Comparison of ENCODE assay signal across 13 cellular contexts in genomic region chr15:88615303-88616107, GRCh38. TPM values are rescaled to one million over a fixed set of nuclear protein-coding genes. Genes with fewer than 3 reads are reported as not detected.
DNase-seq lines count a peak whose midpoint lies in the region; ATAC-seq and TF ChIP-seq lines count a peak whose summit lies in the region.
"Had no signal": no experiment of that assay in that cellular context is flagged by ENCODE, and none has a peak within 500 bp of the region (broad histone marks: within the 10 kb centered on the region; RNA-seq: fewer than 3 reads in every experiment).

No MANE protein-coding gene starts in this region.

- H3K36me3 ChIP-seq in CD4-positive, alpha-beta memory T cell (ENCODE audit: insufficient read depth, low read length): no peaks in the 10 kb centered on the region

- no peaks in the 10 kb centered on the region for H3K9me3 ChIP-seq in iPS-18c (ENCODE audit: control insufficient read depth, insufficient read depth, low read length)
- H3K9me3 ChIP-seq in CD4-positive, alpha-beta memory T cell (ENCODE audit: control insufficient read depth in 1 of 2, low read length in 2 of 2): no peaks in the 10 kb centered on the region

- no peaks in the 10 kb centered on the region for H3K9me3 Mint-ChIP-seq in CD4-positive, alpha-beta memory T cell
- H3K9me3 Mint-ChIP-seq: activated T-helper 1 cell treated with anti-CD3 and anti-CD28 coated beads, Interleukin-12 subunit alpha, Interleukin-12 subunit beta, Interleukin-2, Interleukin-4 antibody, amounts not matched to agents 30 ng/mL and 10 ng/mL and 1 ng/mL, durations not matched to agents 14 hours and 24 hours and 36 hours; stimulated activated naive CD8-positive, alpha-beta T cell treated with anti-CD3 and anti-CD28 coated beads, Interleukin-15, Interleukin-2, amounts not matched to agents 100 ng/mL and 50 ng/mL, for 24 hours had no signal

- H3K4me1 Mint-ChIP-seq in CD4-positive, alpha-beta memory T cell: peaks cover 0 to under 1% (median under 1%) of the 10 kb centered on the region in 4 donors

- TF ChIP-seq POLR2A in erythroblast (IDR thresholded peaks at IDR 0.05; ENCODE audit: low read length): no peak

- H3K27ac Mint-ChIP-seq in CD4-positive, alpha-beta memory T cell: no peak overlapping the region
- H3K27ac Mint-ChIP-seq: activated T-helper 1 cell treated with anti-CD3 and anti-CD28 coated beads, Interleukin-12 subunit alpha, Interleukin-12 subunit beta, Interleukin-2, Interleukin-4 antibody, amounts not matched to agents 30 ng/mL and 10 ng/mL and 1 ng/mL, durations not matched to agents 14 hours and 24 hours and 36 hours; stimulated activated naive CD8-positive, alpha-beta T cell treated with anti-CD3 and anti-CD28 coated beads, Interleukin-15, Interleukin-2, amounts not matched to agents 100 ng/mL and 50 ng/mL, for 24 hours had no signal

- CTCF ChIA-PET in CD4-positive, alpha-beta memory T cell (lab: Charles Lee; ENCODE audit: partially characterized antibody): no interaction called here

- ATAC-seq in HG03342 (IDR thresholded peaks at IDR 0.05; ENCODE audit: unreplicated experiment) (peak; percentile 55), HG03457 (IDR thresholded peaks at IDR 0.05; ENCODE audit: unreplicated experiment) (no peak)

- no peak overlapping the region for H3K27ac ChIP-seq in CD4-positive, alpha-beta memory T cell (ENCODE audit: low read depth, low read length)

- peaks cover 0 to 13% of the 10 kb centered on the region in 2 donors for H3K27me3 Mint-ChIP-seq in CD4-positive, alpha-beta memory T cell

- 0 out of 2 replicates have a peak overlapping the region, but pooled peaks have one; percentile 6 for H3K4me3 ChIP-seq in iPS-18c (ENCODE audit: insufficient read depth, low read depth, low read length)
- H3K4me3 ChIP-seq in CD4-positive, alpha-beta memory T cell (ENCODE audit: low read length in 2 of 2): no peak overlapping the region

- peaks cover under 1% of the 10 kb centered on the region for H3K4me1 ChIP-seq in CD4-positive, alpha-beta memory T cell (ENCODE audit: insufficient read depth, low read length)

- intact Hi-C loops in CD4-positive, alpha-beta memory T cell (cut with micrococcal nuclease): no loop called here

- no peaks in the 10 kb centered on the region for H3K27me3 ChIP-seq in CD4-positive, alpha-beta memory T cell (ENCODE audit: insufficient read depth, low read length)

- H3K4me3 Mint-ChIP-seq in CD4-positive, alpha-beta memory T cell: no peak overlapping the region
- H3K4me3 Mint-ChIP-seq: activated T-helper 1 cell treated with anti-CD3 and anti-CD28 coated beads, Interleukin-12 subunit alpha, Interleukin-12 subunit beta, Interleukin-2, Interleukin-4 antibody, amounts not matched to agents 30 ng/mL and 10 ng/mL and 1 ng/mL, durations not matched to agents 14 hours and 24 hours and 36 hours; stimulated activated naive CD8-positive, alpha-beta T cell treated with anti-CD3 and anti-CD28 coated beads, Interleukin-15, Interleukin-2, amounts not matched to agents 100 ng/mL and 50 ng/mL, for 24 hours had no signal

- POLR2A ChIA-PET in CD4-positive, alpha-beta memory T cell (lab: Charles Lee; ENCODE audit: partially characterized antibody): no interaction called here

- DNase-seq in DMS53 treated with DMSO at 0.1 percent for 48 hours (lab: John Stamatoyannopoulos, UW; ENCODE audit: unreplicated experiment): peak; percentile 8
- DNase-seq in GM20000 (ENCODE audit: low spot score): peak; percentile 66
- no peak for DNase-seq in CD4-positive, alpha-beta memory T cell
- DNase-seq in activated gamma-delta T cell treated with Interleukin-2 at 50 U/mL for 16 hours: no peak
- no peak for DNase-seq in erythroblast (lab: John Stamatoyannopoulos, UW)
- DNase-seq: head of caudate nucleus, NCI-H748 treated with DMSO at 0.1 percent for 48 hours, T-helper 9 cell had no signal

- TF ChIP-seq CTCF in GM20000 (IDR thresholded peaks at IDR 0.05; ENCODE audit: extremely low read depth, missing control alignments): no peak

- H3K36me3 Mint-ChIP-seq in CD4-positive, alpha-beta memory T cell: no peaks in the 10 kb centered on the region

RNA-seq across cellular contexts. Expression of gene AEN, which starts 5.6 kb away (rescaled TPM):
- total RNA-seq in CD4-positive, alpha-beta memory T cell: 10 to 100 TPM; 54.5 to 56.8 TPM
- 10 to 100 TPM; 33.2 to 35.8 TPM for polyA plus RNA-seq in CD4-positive, alpha-beta memory T cell

RNA-seq across cellular contexts. Expression of gene ISG20, which starts 23.3 kb away (rescaled TPM):
- total RNA-seq in CD4-positive, alpha-beta memory T cell: 100 to 1,000 TPM; 144 to 153 TPM
- polyA plus RNA-seq in CD4-positive, alpha-beta memory T cell: 100 to 1,000 TPM; 494 to 667 TPM

Comparison
In these comparisons a context has a peak if more than half of its experiments do, and no peak if none do; other contexts are left out.
1. DNase-seq: peak in DMS53 treated with DMSO at 0.1 percent for 48 hours (single experiment) and GM20000 (single experiment); none in CD4-positive, alpha-beta memory T cell (0 of 5), activated gamma-delta T cell treated with Interleukin-2 at 50 U/mL for 16 hours (single experiment) and erythroblast (0 of 2).